14 cellular contexts compared by ENCODE assay signal in the genomic region with DNA sequence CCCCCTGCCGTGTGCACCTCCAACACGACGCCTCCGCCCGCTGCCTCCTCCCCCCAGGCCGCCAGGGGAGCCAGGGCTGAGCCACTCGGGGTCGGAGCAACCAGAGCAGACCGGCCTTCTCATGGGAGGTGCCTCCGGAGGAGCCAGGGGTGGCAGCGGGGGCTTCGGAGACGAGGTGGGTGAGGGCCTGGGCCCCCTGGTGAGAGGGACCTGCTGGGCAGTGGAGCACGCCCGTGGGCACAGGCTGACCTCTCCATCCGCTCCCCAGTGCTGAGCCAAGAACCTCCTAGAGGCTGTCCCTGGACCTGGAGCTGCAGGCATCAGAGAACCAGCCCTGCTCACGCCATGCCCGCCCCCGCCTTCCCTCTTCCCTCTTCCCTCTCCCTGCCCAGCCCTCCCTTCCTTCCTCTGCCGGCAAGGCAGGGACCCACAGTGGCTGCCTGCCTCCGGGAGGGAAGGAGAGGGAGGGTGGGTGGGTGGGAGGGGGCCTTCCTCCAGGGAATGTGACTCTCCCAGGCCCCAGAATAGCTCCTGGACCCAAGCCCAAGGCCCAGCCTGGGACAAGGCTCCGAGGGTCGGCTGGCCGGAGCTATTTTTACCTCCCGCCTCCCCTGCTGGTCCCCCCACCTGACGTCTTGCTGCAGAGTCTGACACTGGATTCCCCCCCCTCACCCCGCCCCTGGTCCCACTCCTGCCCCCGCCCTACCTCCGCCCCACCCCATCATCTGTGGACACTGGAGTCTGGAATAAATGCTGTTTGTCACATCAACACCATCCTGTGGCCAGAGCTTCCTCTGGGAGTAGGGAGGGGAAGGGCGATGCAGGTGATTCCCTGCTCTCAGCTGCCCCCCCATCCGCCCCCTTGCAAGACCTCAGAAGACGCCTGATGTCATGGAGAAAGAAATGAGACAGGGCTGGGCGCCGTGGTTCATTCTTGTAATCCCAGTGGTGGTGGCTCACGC. TPM values are rescaled to one million over a fixed set of nuclear protein-coding genes. Genes with fewer than 3 reads are reported as not detected.
DNase-seq lines count a peak whose midpoint lies in the region; ATAC-seq, FAIRE-seq and TF ChIP-seq lines count a peak whose summit lies in the region.
"Had no signal": no experiment of that assay in that cellular context is flagged by ENCODE, and none has a peak within 500 bp of the region (broad histone marks: within the 10 kb centered on the region; RNA-seq: fewer than 3 reads in every experiment).

No MANE protein-coding gene starts in this region.

- H3K4me3 Mint-ChIP-seq in activated CD8-positive, alpha-beta T cell treated with anti-CD3 and anti-CD28 coated beads, Interleukin-2, amount 10 ng/mL, durations not matched to agents 7 days and 5 days = no peak overlapping the region
- no peak overlapping the region for H3K4me3 Mint-ChIP-seq in nephron progenitor cell
- H3K4me3 Mint-ChIP-seq: immature natural killer cell had no signal

- no TSS peak for BruUV-seq in endothelial cell of umbilical vein (replicated peaks; lab: Mats Ljungman, UMichigan)

- no peaks in the 10 kb centered on the region for H4K20me1 ChIP-seq in endothelial cell of umbilical vein (replicated peaks; ENCODE audit: control insufficient read depth, extremely low read depth, insufficient read depth, low read length)

- POLR2A ChIA-PET in endothelial cell of umbilical vein (lab: Charles Lee) = no interaction called here
- POLR2A ChIA-PET in activated CD8-positive, alpha-beta T cell treated with anti-CD3 and anti-CD28 coated beads, Interleukin-2, amount 10 ng/mL, durations not matched to agents 7 days and 5 days (lab: Charles Lee) = no interaction called here

- WGBS in spleen, 5 donors = 54 to 84% (median 66%) methylated on average over 24 to 34 of the region's 35 CpGs

- ATAC-seq in activated CD8-positive, alpha-beta T cell treated with anti-CD3 and anti-CD28 coated beads, Interleukin-2, amount 10 ng/mL, durations not matched to agents 7 days and 5 days = no peak

- H3K4me1 ChIP-seq in endothelial cell of umbilical vein (ENCODE audit: control insufficient read depth, extremely low read depth, insufficient read depth, low read length) (peaks cover 3% of the 10 kb centered on the region), spleen (peaks cover 0 to 28% (median 8%) of the 10 kb centered on the region in 6 donors)

- no peaks in the 10 kb centered on the region for H3K9me3 ChIP-seq in endothelial cell of umbilical vein (replicated peaks; ENCODE audit: control insufficient read depth, insufficient read depth, low read length)
- H3K9me3 ChIP-seq in spleen = no peaks in the 10 kb centered on the region
- H3K9me3 ChIP-seq: SJCRH30 had no signal

- no peak overlapping the region for H3K27ac ChIP-seq in endothelial cell of umbilical vein (ENCODE audit: insufficient read depth, low read depth, low read length)
- peak overlapping the region in 6 of 8 donors; percentile 32 to 73 (median 65) for H3K27ac ChIP-seq in spleen
- H3K27ac ChIP-seq: SJCRH30 had no signal

- H2AFZ ChIP-seq in endothelial cell of umbilical vein (ENCODE audit: low read depth, low read length) = peak overlapping the region; percentile 91

- CTCF ChIA-PET in endothelial cell of umbilical vein (lab: Charles Lee) = interaction anchor here (0.7 to 2.8 kb wide), 13 partner anchors 9 to 97 kb away, joined by 3 to 17 read pairs (median 4); partner anchors contain the start of genes BCAM and NECTIN2
- CTCF ChIA-PET in activated CD8-positive, alpha-beta T cell treated with anti-CD3 and anti-CD28 coated beads, Interleukin-2, amount 10 ng/mL, durations not matched to agents 7 days and 5 days (lab: Charles Lee) = interaction anchor here (0.7 kb wide), 1 partner anchor 97 kb away, joined by 3 read pairs; no protein-coding TSS in a partner anchor

- in situ Hi-C loops in ACHN (cut with HindIII; ENCODE audit: low pct_ligation_motif_present, low pct_unique_long_range_greater_than_20kb, low sequenced_read_pairs) = no loop called here

- DNase-seq in H7 = peak; percentile 62
- DNase-seq in endothelial cell of umbilical vein (ENCODE audit: low read depth, low spot score) = peak; percentile 50
- peak; percentile 68 for DNase-seq in left kidney (ENCODE audit: low read depth, low spot score)
- peak; percentile 84 for DNase-seq in spleen
- no peak for DNase-seq in stimulated activated CD8-positive, alpha-beta memory T cell treated with anti-CD3 and anti-CD28 coated beads, Interleukin-4, amount 100 ng/mL, for 48 hours
- DNase-seq in activated CD8-positive, alpha-beta T cell treated with anti-CD3 and anti-CD28 coated beads, Interleukin-2, amount 10 ng/mL, durations not matched to agents 7 days and 5 days = no peak
- no peak for DNase-seq in nephron progenitor cell
- no peak for DNase-seq in ACHN
- DNase-seq: activated CD4-positive, alpha-beta T cell treated with anti-CD3 and anti-CD28 coated beads, Interleukin-2, amount 50 U/mL, for 1 hour; activated T-cell treated with anti-CD3 and anti-CD28 coated beads, Interleukin-2, amount 50 U/mL, for 48 hours; immature natural killer cell; NCI-H2081 treated with DMSO at 0.1 percent for 48 hours; SJCRH30 had no signal

- no peak overlapping the region for H3K4me3 ChIP-seq in H7 (ENCODE audit: insufficient read depth, low read depth, low read length)
- peak overlapping the region in 1 of 3 experiments; percentile 2 for H3K4me3 ChIP-seq in endothelial cell of umbilical vein (replicated peaks in 1 of 3; ENCODE audit: insufficient read depth in 1 of 3, low read depth in 1 of 3, low read length in 3 of 3)
- H3K4me3 ChIP-seq in spleen = peak overlapping the region in 2 of 8 donors; percentile 5 to 34
- H3K4me3 ChIP-seq: SJCRH30 had no signal

- no peaks in the 10 kb centered on the region; the same call in 1 of the 2 replicates for H3K36me3 ChIP-seq in H7 (replicated peaks; ENCODE audit: control insufficient read depth, insufficient read depth, low read length)
- no peaks in the 10 kb centered on the region for H3K36me3 ChIP-seq in endothelial cell of umbilical vein (ENCODE audit: control insufficient read depth in 2 of 2, extremely low read depth in 1 of 2, insufficient read depth in 2 of 2, low read length in 2 of 2)
- H3K36me3 ChIP-seq in spleen = peaks cover 0 to 12% (median 0%) of the 10 kb centered on the region in 6 donors
- H3K36me3 ChIP-seq: SJCRH30 had no signal

- no peaks in the 10 kb centered on the region for H3K27me3 Mint-ChIP-seq in activated CD8-positive, alpha-beta T cell treated with anti-CD3 and anti-CD28 coated beads, Interleukin-2, amount 10 ng/mL, durations not matched to agents 7 days and 5 days (ENCODE audit: low read depth)
- H3K27me3 Mint-ChIP-seq in nephron progenitor cell (ENCODE audit: low read depth, poor library complexity) = peaks cover 18% of the 10 kb centered on the region

- H3K9me3 Mint-ChIP-seq in activated CD8-positive, alpha-beta T cell treated with anti-CD3 and anti-CD28 coated beads, Interleukin-2, amount 10 ng/mL, durations not matched to agents 7 days and 5 days (ENCODE audit: insufficient read depth) = no peaks in the 10 kb centered on the region
- no peaks in the 10 kb centered on the region for H3K9me3 Mint-ChIP-seq in nephron progenitor cell
- H3K9me3 Mint-ChIP-seq: immature natural killer cell had no signal

- H3K4me1 Mint-ChIP-seq in activated CD8-positive, alpha-beta T cell treated with anti-CD3 and anti-CD28 coated beads, Interleukin-2, amount 10 ng/mL, durations not matched to agents 7 days and 5 days (ENCODE audit: low read depth) = no peaks in the 10 kb centered on the region
- H3K4me1 Mint-ChIP-seq in nephron progenitor cell = peaks cover 58% of the 10 kb centered on the region
- H3K4me1 Mint-ChIP-seq: immature natural killer cell had no signal

- no peaks in the 10 kb centered on the region for H3K9me1 ChIP-seq in endothelial cell of umbilical vein (replicated peaks; ENCODE audit: control insufficient read depth, extremely low read depth, insufficient read depth, low read length)

- H3K27ac Mint-ChIP-seq in activated CD8-positive, alpha-beta T cell treated with anti-CD3 and anti-CD28 coated beads, Interleukin-2, amount 10 ng/mL, durations not matched to agents 7 days and 5 days = no peak overlapping the region
- no peak overlapping the region for H3K27ac Mint-ChIP-seq in nephron progenitor cell
- H3K27ac Mint-ChIP-seq: immature natural killer cell had no signal

- TF ChIP-seq CTCF in endothelial cell of umbilical vein (IDR thresholded peaks at IDR 0.05; ENCODE audit: extremely low read depth in 1 of 2, insufficient read depth in 1 of 2, low read depth in 1 of 2, low read length in 2 of 2) (no peak), spleen (IDR thresholded peaks at IDR 0.05 in 8 of 11, conservative IDR thresholded peaks at IDR 0.05 in 3 of 11) (peak in 1 of 11 experiments; percentile 17), nephron progenitor cell (IDR thresholded peaks at IDR 0.05) (no peak)

- dilution Hi-C loops in endothelial cell of umbilical vein (cut with MboI; ENCODE audit: extremely low pct_ligation_motif_present, low sequenced_read_pairs) = no loop called here

- intact Hi-C loops in endothelial cell of umbilical vein (cut with micrococcal nuclease) (no loop called here), spleen (cut with DNase I; ENCODE audit: low total_unique reads) (no loop called here)

- peak; percentile 77 for FAIRE-seq in endothelial cell of umbilical vein (lab: Jason Lieb, UNC)

- no peak for TF ChIP-seq POLR2A in endothelial cell of umbilical vein (IDR thresholded peaks at IDR 0.05; ENCODE audit: low read depth, low read length)
- TF ChIP-seq POLR2A in spleen (IDR thresholded peaks at IDR 0.05) = no peak

- H3K36me3 Mint-ChIP-seq in activated CD8-positive, alpha-beta T cell treated with anti-CD3 and anti-CD28 coated beads, Interleukin-2, amount 10 ng/mL, durations not matched to agents 7 days and 5 days (ENCODE audit: low read depth) = no peaks in the 10 kb centered on the region
- H3K36me3 Mint-ChIP-seq in nephron progenitor cell (ENCODE audit: low read depth) = no peaks in the 10 kb centered on the region
- H3K36me3 Mint-ChIP-seq: immature natural killer cell had no signal

- H3K79me2 ChIP-seq in endothelial cell of umbilical vein (ENCODE audit: control insufficient read depth, insufficient read depth, low read length) = no peaks in the 10 kb centered on the region

- H3K27me3 ChIP-seq in H7 (ENCODE audit: control insufficient read depth, insufficient read depth, low read length) (peaks cover 3% of the 10 kb centered on the region; the same call in 1 of the 2 replicates), endothelial cell of umbilical vein (ENCODE audit: control insufficient read depth in 2 of 2, insufficient read depth in 2 of 2, low read length in 2 of 2) (no peaks in the 10 kb centered on the region), spleen (replicated peaks in 1 of 7) (peaks cover 0 to 7% (median 0%) of the 10 kb centered on the region in 7 donors)
- H3K27me3 ChIP-seq: SJCRH30 had no signal

- no peak overlapping the region for H3K9ac ChIP-seq in endothelial cell of umbilical vein (replicated peaks; ENCODE audit: extremely low read depth, insufficient read depth, low read length)

- H3K4me2 ChIP-seq in endothelial cell of umbilical vein (ENCODE audit: insufficient read depth, low read length) = peak overlapping the region; percentile 38

RNA-seq across cellular contexts. Expression of gene BCAM, which starts 12.0 kb away (rescaled TPM):
- 23.9 and 24.2 TPM in 2 replicates for total RNA-seq in H7 (2014; rRNA removed; shearing (Covaris generic))
- 28.5 and 29.0 TPM in 2 replicates for total RNA-seq in endothelial cell of umbilical vein
- 23.9 and 32.5 TPM in 2 replicates for polyA plus RNA-seq in endothelial cell of umbilical vein
- 10.3 and 16.7 TPM in 2 replicates for polyA plus RNA-seq in endothelial cell of umbilical vein (2011; cell fraction: cytosol; rRNA removed)
- polyA plus RNA-seq in endothelial cell of umbilical vein (2011; cell fraction: nucleus; rRNA removed) = 38.1 and 38.2 TPM in 2 replicates
- 15.7 and 30.3 TPM in 2 replicates for polyA plus RNA-seq in endothelial cell of umbilical vein (2012)
- polyA minus RNA-seq in endothelial cell of umbilical vein = 7.8 and 9.4 TPM in 2 replicates
- polyA minus RNA-seq in endothelial cell of umbilical vein (2011; cell fraction: cytosol; rRNA and poly(A)+ RNA removed) = not detected
- polyA minus RNA-seq in endothelial cell of umbilical vein (2011; cell fraction: nucleus; rRNA and poly(A)+ RNA removed) = 5.0 and 12.7 TPM in 2 replicates
- 10 to 100 TPM; 26.3 to 64.8 (median 55.6) TPM for total RNA-seq in spleen
- 10 to 100 TPM in 1 of 3 donors, 1 to 10 TPM in 2; 4.9 to 28.6 (median 8.0) TPM for polyA plus RNA-seq in spleen
- total RNA-seq in activated CD8-positive, alpha-beta T cell treated with anti-CD3 and anti-CD28 coated beads, Interleukin-2, amount 10 ng/mL, durations not matched to agents 7 days and 5 days = not detected
- polyA plus RNA-seq: immature natural killer cell had no signal

RNA-seq across cellular contexts. Expression of gene NECTIN2, which starts 25.2 kb away (rescaled TPM):
- 152 and 207 TPM in 2 replicates for total RNA-seq in H7 (2014; rRNA removed; shearing (Covaris generic))
- 205 and 211 TPM in 2 replicates for total RNA-seq in endothelial cell of umbilical vein
- polyA plus RNA-seq in endothelial cell of umbilical vein = 238 and 262 TPM in 2 replicates
- polyA plus RNA-seq in endothelial cell of umbilical vein (2011; cell fraction: cytosol; rRNA removed) = 178 and 183 TPM in 2 replicates
- polyA plus RNA-seq in endothelial cell of umbilical vein (2011; cell fraction: nucleus; rRNA removed) = 105 and 107 TPM in 2 replicates
- 180 and 213 TPM in 2 replicates for polyA plus RNA-seq in endothelial cell of umbilical vein (2012)
- 157 and 176 TPM in 2 replicates for polyA minus RNA-seq in endothelial cell of umbilical vein
- polyA minus RNA-seq in endothelial cell of umbilical vein (2011; cell fraction: cytosol; rRNA and poly(A)+ RNA removed) = 21.1 TPM
- polyA minus RNA-seq in endothelial cell of umbilical vein (2011; cell fraction: nucleus; rRNA and poly(A)+ RNA removed) = 43.5 and 56.6 TPM in 2 replicates
- 100 to 1,000 TPM in 4 of 7 donors, 10 to 100 TPM in 3; 94.1 to 136 (median 101) TPM for total RNA-seq in spleen
- polyA plus RNA-seq in spleen = 10 to 100 TPM; 14.3 to 57.1 (median 41.6) TPM
- total RNA-seq in activated CD8-positive, alpha-beta T cell treated with anti-CD3 and anti-CD28 coated beads, Interleukin-2, amount 10 ng/mL, durations not matched to agents 7 days and 5 days = under 1 TPM; 0.26 to 0.31 TPM

RNA-seq across cellular contexts. Expression of gene CBLC, which starts 43.2 kb away (rescaled TPM):
- total RNA-seq in H7 (2014; rRNA removed; shearing (Covaris generic)) = 15.3 and 16.3 TPM in 2 replicates
- not detected in 2 replicates for total RNA-seq in endothelial cell of umbilical vein
- 0.04 and 0.08 TPM in 2 replicates for polyA plus RNA-seq in endothelial cell of umbilical vein
- not detected in 2 replicates for polyA plus RNA-seq in endothelial cell of umbilical vein (2011; cell fraction: cytosol; rRNA removed)
- 0.10 TPM in 1 of 2 replicates, not detected in the other for polyA plus RNA-seq in endothelial cell of umbilical vein (2011; cell fraction: nucleus; rRNA removed)
- not detected in 2 replicates for polyA plus RNA-seq in endothelial cell of umbilical vein (2012)
- polyA minus RNA-seq in endothelial cell of umbilical vein = not detected in 2 replicates
- polyA minus RNA-seq in endothelial cell of umbilical vein (2011; cell fraction: cytosol; rRNA and poly(A)+ RNA removed) = not detected
- polyA minus RNA-seq in endothelial cell of umbilical vein (2011; cell fraction: nucleus; rRNA and poly(A)+ RNA removed) = not detected in 2 replicates
- total RNA-seq in spleen = not detected
- polyA plus RNA-seq in spleen = not detected
- total RNA-seq in activated CD8-positive, alpha-beta T cell treated with anti-CD3 and anti-CD28 coated beads, Interleukin-2, amount 10 ng/mL, durations not matched to agents 7 days and 5 days = not detected
- total RNA-seq: M059J, SJCRH30 had no signal
- polyA plus RNA-seq: immature natural killer cell had no signal

Comparison
In these comparisons a context has a peak if more than half of its experiments do, and no peak if none do; other contexts are left out.
1. DNase-seq: peak in H7 (single experiment), endothelial cell of umbilical vein (single experiment), left kidney (single experiment) and spleen (single experiment); none in stimulated activated CD8-positive, alpha-beta memory T cell treated with anti-CD3 and anti-CD28 coated beads, Interleukin-4, amount 100 ng/mL, for 48 hours (single experiment), activated CD8-positive, alpha-beta T cell treated with anti-CD3 and anti-CD28 coated beads, Interleukin-2, amount 10 ng/mL, durations not matched to agents 7 days and 5 days (single experiment), nephron progenitor cell (single experiment) and ACHN (single experiment).
2. RNA of gene BCAM, which starts 12.0 kb away (total RNA-seq): 26.3 to 64.8 TPM in spleen, 28.5 to 29.0 TPM in endothelial cell of umbilical vein and 23.9 to 24.2 TPM in H7; not detected in activated CD8-positive, alpha-beta T cell treated with anti-CD3 and anti-CD28 coated beads, Interleukin-2, amount 10 ng/mL, durations not matched to agents 7 days and 5 days; every median in the first group is over 10 times any median in the second.
3. RNA of gene NECTIN2, which starts 25.2 kb away (total RNA-seq): 205 to 211 TPM in endothelial cell of umbilical vein, 152 to 207 TPM in H7 and 94.1 to 136 TPM in spleen; 0.26 to 0.31 TPM in activated CD8-positive, alpha-beta T cell treated with anti-CD3 and anti-CD28 coated beads, Interleukin-2, amount 10 ng/mL, durations not matched to agents 7 days and 5 days; every median in the first group is over 10 times any median in the second.
4. RNA of gene CBLC, which starts 43.2 kb away (total RNA-seq): 15.3 to 16.3 TPM in H7; not detected in activated CD8-positive, alpha-beta T cell treated with anti-CD3 and anti-CD28 coated beads, Interleukin-2, amount 10 ng/mL, durations not matched to agents 7 days and 5 days, not detected in endothelial cell of umbilical vein and not detected in spleen; every median in the first group is over 10 times any median in the second.